20 cellular contexts compared by ENCODE assay signal in the genomic region with DNA sequence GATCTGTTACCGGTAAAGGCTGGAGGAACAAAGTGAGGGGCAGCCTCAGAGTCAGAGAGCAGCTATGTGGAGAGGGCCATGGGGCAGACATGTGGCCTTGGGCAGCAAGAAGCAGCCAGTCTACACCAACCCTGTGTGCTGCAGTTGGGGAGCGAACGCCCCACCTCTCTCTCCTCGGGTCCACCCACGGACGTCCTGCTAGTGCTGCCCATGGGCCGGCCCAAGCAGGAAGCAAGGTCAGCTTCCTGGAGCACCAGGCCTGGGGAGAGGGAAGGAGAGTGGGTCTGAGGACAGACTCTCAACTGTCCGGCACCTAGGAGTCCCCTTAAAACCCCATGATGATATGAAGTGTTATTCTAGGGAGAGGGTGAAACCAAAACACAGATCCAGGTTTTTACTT.
"Had no signal": no experiment of that assay in that cellular context is flagged by ENCODE, and none has a peak within 500 bp of the region (broad histone marks: within the 10 kb centered on the region; RNA-seq: fewer than 3 reads in every experiment).

No MANE protein-coding gene starts in this region.

- H3K27ac ChIP-seq: colonic mucosa, hepatocyte, suprapubic skin, tibial nerve, uterus had no signal

- H3K4me1 Mint-ChIP-seq: activated T-helper 17 cell treated with anti-CD3 and anti-CD28 coated beads, Interleukin-2, amount 50 U/mL, for 72 hours; immature natural killer cell had no signal

- H3K4me3 ChIP-seq: colonic mucosa, hepatocyte, mucosa of descending colon, suprapubic skin, tibial nerve, uterus had no signal

- H3K4me1 ChIP-seq: colonic mucosa, suprapubic skin, tibial nerve, uterus had no signal

- ATAC-seq: activated naive CD4-positive, alpha-beta T cell treated with anti-CD3 and anti-CD28 coated beads, Interleukin-2, amount 50 U/mL, for 72 hours; activated T-helper 17 cell treated with anti-CD3 and anti-CD28 coated beads, Interleukin-2, amount 50 U/mL, for 72 hours; mucosa of descending colon had no signal

- H3K36me3 ChIP-seq: colonic mucosa, suprapubic skin, tibial nerve, uterus had no signal

- DNase-seq: activated CD4-positive, alpha-beta T cell treated with anti-CD3 and anti-CD28 coated beads for 1 hour; activated CD4-positive, alpha-beta T cell treated with anti-CD3 and anti-CD28 coated beads, Interleukin-2, amount 50 U/mL, for 1 hour; activated T-cell treated with anti-CD3 and anti-CD28 coated beads, Interleukin-2, amount 50 U/mL, for 24 hours; colonic mucosa; immature natural killer cell; kidney glomerular epithelial cell; mesenchymal stem cell; mucosa of descending colon; occipital lobe; stimulated activated CD4-positive, alpha-beta T cell treated with anti-CD3 and anti-CD28 coated beads, Interleukin-1b, Interleukin-23, amount 100 ng/mL, for 48 hours; T-helper 1 cell; T-helper 9 cell had no signal

- H3K27ac Mint-ChIP-seq: activated naive CD4-positive, alpha-beta T cell treated with anti-CD3 and anti-CD28 coated beads, Interleukin-2, amount 50 U/mL, for 72 hours; activated T-cell treated with anti-CD3 and anti-CD28 coated beads, Interleukin-2, amount 50 U/mL, for 24 hours; activated T-helper 17 cell treated with anti-CD3 and anti-CD28 coated beads, Interleukin-2, amount 50 U/mL, for 72 hours; immature natural killer cell; stimulated activated naive CD8-positive, alpha-beta T cell treated with anti-CD3 and anti-CD28 coated beads, Interleukin-15, Interleukin-2, amounts not matched to agents 100 ng/mL and 50 ng/mL, for 24 hours had no signal

- H3K79me2 ChIP-seq: hepatocyte had no signal

- H3K27me3 ChIP-seq: colonic mucosa, suprapubic skin, tibial nerve, uterus had no signal

- H3K4me3 Mint-ChIP-seq: activated T-cell treated with anti-CD3 and anti-CD28 coated beads, Interleukin-2, amount 50 U/mL, for 24 hours; activated T-helper 17 cell treated with anti-CD3 and anti-CD28 coated beads, Interleukin-2, amount 50 U/mL, for 72 hours; immature natural killer cell; stimulated activated naive CD8-positive, alpha-beta T cell treated with anti-CD3 and anti-CD28 coated beads, Interleukin-15, Interleukin-2, amounts not matched to agents 100 ng/mL and 50 ng/mL, for 24 hours had no signal

- H3K9me3 ChIP-seq: colonic mucosa, mucosa of descending colon, suprapubic skin, tibial nerve, uterus had no signal

- H3K4me2 ChIP-seq: hepatocyte had no signal

- H3K36me3 Mint-ChIP-seq: activated naive CD4-positive, alpha-beta T cell treated with anti-CD3 and anti-CD28 coated beads, Interleukin-2, amount 50 U/mL, for 72 hours; immature natural killer cell had no signal

- H3K9me3 Mint-ChIP-seq: activated naive CD4-positive, alpha-beta T cell treated with anti-CD3 and anti-CD28 coated beads, Interleukin-2, amount 50 U/mL, for 72 hours; activated T-cell treated with anti-CD3 and anti-CD28 coated beads, Interleukin-2, amount 50 U/mL, for 24 hours; activated T-helper 17 cell treated with anti-CD3 and anti-CD28 coated beads, Interleukin-2, amount 50 U/mL, for 72 hours; nephron progenitor cell; stimulated activated naive CD8-positive, alpha-beta T cell treated with anti-CD3 and anti-CD28 coated beads, Interleukin-15, Interleukin-2, amounts not matched to agents 100 ng/mL and 50 ng/mL, for 24 hours had no signal
